In the genomic region with DNA sequence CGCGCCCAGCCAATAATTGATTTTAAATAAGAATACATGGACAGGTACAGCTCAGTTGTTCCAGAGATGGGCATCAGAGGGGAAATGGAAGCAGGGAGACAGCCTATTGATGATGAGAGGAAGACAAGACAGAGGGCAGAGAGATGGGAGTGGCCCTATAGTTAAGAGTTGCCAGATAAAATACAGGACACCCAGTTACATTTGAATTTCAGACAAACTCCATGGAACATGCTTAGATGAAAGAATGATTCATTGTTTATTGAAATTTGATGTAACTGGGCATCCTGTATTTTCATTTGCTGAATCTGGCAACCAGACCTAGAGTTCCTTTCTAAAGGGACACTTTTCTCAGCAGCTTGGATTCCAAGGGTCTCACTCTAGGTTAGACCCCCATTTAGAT, we compare ENCODE assay signal across 18 cellular contexts.
A peak's percentile ranks its signal among the peaks of the same experiment; 100 is the strongest.
DNase-seq lines count a peak whose midpoint lies in the region; ATAC-seq and TF ChIP-seq lines count a peak whose summit lies in the region.
"Had no signal": no experiment of that assay in that cellular context is flagged by ENCODE, and none has a peak within 500 bp of the region (broad histone marks: within the 10 kb centered on the region; RNA-seq: fewer than 3 reads in every experiment).

No MANE protein-coding gene starts in this region.

- H3K4me3 ChIP-seq in brain microvascular endothelial cell (ENCODE audit: low read depth, low read length), result no peak overlapping the region
- no peak overlapping the region for H3K4me3 ChIP-seq in lung
- H3K4me3 ChIP-seq in skeletal muscle tissue (ENCODE audit: low read length in 3 of 3), result no peak overlapping the region
- H3K4me3 ChIP-seq: GM23338 had no signal

- H3K9ac ChIP-seq in skeletal muscle tissue (ENCODE audit: low read depth in 1 of 3, low read length in 3 of 3), result no peak overlapping the region
- H3K9ac ChIP-seq: KMS-11 had no signal

- ATAC-seq in lung (ENCODE audit: insufficient read depth, low FRiP score), result no peak
- ATAC-seq: activated CD8-positive, alpha-beta T cell treated with anti-CD3 and anti-CD28 coated beads for 36 hours; activated naive CD8-positive, alpha-beta T cell treated with anti-CD3 and anti-CD28 coated beads, Interleukin-2, amount 50 U/mL, for 24 hours; activated T-cell treated with anti-CD3 and anti-CD28 coated beads, Interleukin-2, amount 50 U/mL, for 72 hours; GM23338; stimulated activated naive B cell treated with anti-CD40 and anti-IgM and Interleukin-4, amounts not matched to agents 10 μg/mL and 1 μg/mL and 100 μg/mL, for 72 hours had no signal

- H3K4me1 ChIP-seq in lung (ENCODE audit: control insufficient read depth in 2 of 2, insufficient read depth in 2 of 2, low read length in 2 of 2), result peaks cover 0 to 7% of the 10 kb centered on the region in 2 donors
- peaks cover 18 to 26% (median 24%) of the 10 kb centered on the region in 3 donors for H3K4me1 ChIP-seq in skeletal muscle tissue (ENCODE audit: control insufficient read depth in 3 of 3, insufficient read depth in 3 of 3, low read length in 3 of 3)

- DNase-seq in ELR (ENCODE audit: low read depth) (peak; percentile 24), brain microvascular endothelial cell (no peak), lung (ENCODE audit: low spot score) (no peak), D341Med (ENCODE audit: low spot score) (no peak), NOMO-1 (lab: John Stamatoyannopoulos, UW; ENCODE audit: unreplicated experiment in 2 of 2) (no peak), NCI-H128 (lab: John Stamatoyannopoulos, UW; ENCODE audit: unreplicated experiment) (no peak)
- no peak for DNase-seq in stimulated activated CD4-positive, alpha-beta T cell treated with anti-CD3 and anti-CD28 coated beads, Interleukin-2, amount 100 ng/mL, for 48 hours
- DNase-seq: activated CD8-positive, alpha-beta T cell treated with anti-CD3 and anti-CD28 coated beads for 36 hours; activated naive CD8-positive, alpha-beta T cell treated with anti-CD3 and anti-CD28 coated beads, Interleukin-2, amount 50 U/mL, for 24 hours; activated T-cell treated with anti-CD3 and anti-CD28 coated beads, Interleukin-2, amount 50 U/mL, for 72 hours; midbrain; NCI-H1105 treated with DMSO at 0.1 percent for 48 hours; NCI-H774; stimulated activated naive B cell treated with anti-CD40 and anti-IgM and Interleukin-4, amounts not matched to agents 10 μg/mL and 1 μg/mL and 100 μg/mL, for 72 hours; SW 1271 had no signal

- in situ Hi-C loops in brain microvascular endothelial cell (cut with HindIII; ENCODE audit: low pct_ligation_motif_present, low sequenced_read_pairs), result no loop called here

- peak overlapping the region; percentile 60 for H3K27ac ChIP-seq in brain microvascular endothelial cell
- peak overlapping the region; percentile 43 to 76 for H3K27ac ChIP-seq in lung (ENCODE audit: low read depth in 1 of 2, low read length in 1 of 2)
- H3K27ac ChIP-seq in skeletal muscle tissue (ENCODE audit: low read depth, low read length), result peak overlapping the region; percentile 82
- H3K27ac ChIP-seq: KMS-11 had no signal

- H3K27me3 ChIP-seq in brain microvascular endothelial cell (replicated peaks) (no peaks in the 10 kb centered on the region), lung (ENCODE audit: control insufficient read depth, insufficient read depth) (no peaks in the 10 kb centered on the region), skeletal muscle tissue (ENCODE audit: control insufficient read depth in 3 of 3, insufficient read depth in 3 of 3, low read length in 3 of 3) (no peaks in the 10 kb centered on the region)

- H3K36me3 ChIP-seq in brain microvascular endothelial cell (replicated peaks) (no peaks in the 10 kb centered on the region), lung (ENCODE audit: control insufficient read depth in 2 of 2, insufficient read depth in 2 of 2, low read length in 2 of 2) (no peaks in the 10 kb centered on the region), skeletal muscle tissue (ENCODE audit: control insufficient read depth in 3 of 3, insufficient read depth in 3 of 3, low read length in 3 of 3) (no peaks in the 10 kb centered on the region)

- 98 to 99% methylated on average over 2 of the region's 2 CpGs for WGBS in lung, 2 donors

- H3K9me3 ChIP-seq in lung (ENCODE audit: control insufficient read depth in 2 of 2, insufficient read depth in 1 of 2, low read length in 1 of 2) (no peaks in the 10 kb centered on the region), skeletal muscle tissue (ENCODE audit: control insufficient read depth in 3 of 3, low read length in 3 of 3) (no peaks in the 10 kb centered on the region)

- TF ChIP-seq CTCF in brain microvascular endothelial cell (IDR thresholded peaks at IDR 0.05; ENCODE audit: low read depth, low read length, missing control alignments) (no peak), lung (IDR thresholded peaks at IDR 0.05; ENCODE audit: control extremely low read depth, extremely low read depth) (no peak)
